9 cellular contexts compared by ENCODE assay signal in the genomic region with DNA sequence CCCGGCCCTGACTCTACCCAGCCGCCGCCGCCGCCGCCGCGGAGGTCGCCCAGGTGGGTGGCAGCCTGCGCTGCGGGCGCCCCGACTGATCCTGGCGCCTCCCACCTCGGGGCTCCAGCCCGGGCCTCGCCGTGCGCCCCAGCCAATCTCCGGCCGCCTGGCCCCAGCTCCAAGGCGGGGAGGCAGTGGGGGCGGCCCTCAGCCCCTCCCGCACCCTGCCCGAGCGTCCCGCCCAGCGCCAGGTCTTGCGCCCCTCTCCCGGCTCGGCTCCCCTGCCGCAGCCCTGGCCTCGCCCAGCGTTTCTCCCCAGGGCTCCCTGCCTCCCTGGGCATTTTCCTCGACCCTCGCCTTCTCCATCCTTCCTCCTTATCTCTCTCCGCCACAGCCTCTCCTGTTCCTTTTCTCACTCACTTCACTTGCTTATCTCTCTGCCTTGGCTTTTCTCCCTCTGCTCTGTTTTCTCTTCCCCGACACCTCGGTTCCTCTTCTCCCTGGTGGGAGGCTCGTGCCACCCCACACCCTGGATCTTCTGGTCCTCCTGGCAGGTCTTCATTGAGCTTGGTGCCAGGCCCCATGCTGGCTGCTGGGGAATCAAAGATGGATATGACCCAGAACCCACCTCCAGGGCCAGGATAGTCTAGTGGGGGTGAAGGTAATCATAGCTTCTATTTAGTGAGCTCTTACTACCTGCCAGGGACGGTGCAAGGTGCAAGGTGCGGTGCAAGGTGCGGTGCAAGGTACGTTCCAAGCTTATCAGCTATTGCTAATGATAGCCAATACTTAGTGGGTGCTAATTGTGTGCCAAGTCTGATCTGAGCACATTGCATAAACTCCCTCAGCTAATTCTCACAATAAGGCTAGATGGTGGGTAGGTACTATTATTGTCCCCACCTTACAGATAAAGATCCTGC. TPM values are rescaled to one million over a fixed set of nuclear protein-coding genes. Genes with fewer than 3 reads are reported as not detected.
DNase-seq lines count a peak whose midpoint lies in the region; ATAC-seq and FAIRE-seq lines count a peak whose summit lies in the region.
"Had no signal": no experiment of that assay in that cellular context is flagged by ENCODE, and none has a peak within 500 bp of the region (broad histone marks: within the 10 kb centered on the region; RNA-seq: fewer than 3 reads in every experiment).

A gene with protein sequence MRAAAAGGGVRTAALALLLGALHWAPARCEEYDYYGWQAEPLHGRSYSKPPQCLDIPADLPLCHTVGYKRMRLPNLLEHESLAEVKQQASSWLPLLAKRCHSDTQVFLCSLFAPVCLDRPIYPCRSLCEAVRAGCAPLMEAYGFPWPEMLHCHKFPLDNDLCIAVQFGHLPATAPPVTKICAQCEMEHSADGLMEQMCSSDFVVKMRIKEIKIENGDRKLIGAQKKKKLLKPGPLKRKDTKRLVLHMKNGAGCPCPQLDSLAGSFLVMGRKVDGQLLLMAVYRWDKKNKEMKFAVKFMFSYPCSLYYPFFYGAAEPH (minus strand): TSS at position 87 of the 911 bp plus-strand sequence. CDS start 166 bp downstream, outside the sequence.

- peak within 1 kb of the TSS; percentile 67 for H3K4me3 Mint-ChIP-seq in activated naive CD8-positive, alpha-beta T cell treated with anti-CD3 and anti-CD28 coated beads, Interleukin-2, amount 50 U/mL, for 24 hours

- no peaks in the 10 kb centered on the region for H3K9me3 Mint-ChIP-seq in activated naive CD8-positive, alpha-beta T cell treated with anti-CD3 and anti-CD28 coated beads, Interleukin-2, amount 50 U/mL, for 24 hours

- H3K27ac Mint-ChIP-seq in activated naive CD8-positive, alpha-beta T cell treated with anti-CD3 and anti-CD28 coated beads, Interleukin-2, amount 50 U/mL, for 24 hours = no peak within 1 kb of the TSS

- no peaks in the 10 kb centered on the region for H3K36me3 ChIP-seq in iPS-20b (ENCODE audit: insufficient read depth, low read depth, low read length)
- no peaks in the 10 kb centered on the region for H3K36me3 ChIP-seq in skeletal muscle tissue (ENCODE audit: control insufficient read depth in 3 of 3, insufficient read depth in 3 of 3, low read length in 3 of 3)

- H3K27me3 ChIP-seq in iPS-20b (ENCODE audit: insufficient read depth, low read length) (peaks cover 63% of the 10 kb centered on the region), skeletal muscle tissue (ENCODE audit: control insufficient read depth in 3 of 3, insufficient read depth in 3 of 3, low read length in 3 of 3) (peaks cover 40 to 52% (median 52%) of the 10 kb centered on the region in 3 donors)

- H3K27me3 Mint-ChIP-seq in activated naive CD8-positive, alpha-beta T cell treated with anti-CD3 and anti-CD28 coated beads, Interleukin-2, amount 50 U/mL, for 24 hours = peaks cover 27% of the 10 kb centered on the region

- no peak for FAIRE-seq in HTR-8/SVneo (lab: Jason Lieb, UNC)

- H3K9ac ChIP-seq in iPS-20b (ENCODE audit: low read depth, low read length) (peak within 1 kb of the TSS; percentile 51; the same call in 1 of the 2 replicates), skeletal muscle tissue (ENCODE audit: low read depth in 1 of 3, low read length in 3 of 3) (peak within 1 kb of the TSS in 1 of 3 donors; percentile 40)

- H3K27ac ChIP-seq in iPS-20b (ENCODE audit: low read length) (no peak within 1 kb of the TSS), skeletal muscle tissue (ENCODE audit: low read depth, low read length) (no peak within 1 kb of the TSS)

- no peaks in the 10 kb centered on the region for H3K36me3 Mint-ChIP-seq in activated naive CD8-positive, alpha-beta T cell treated with anti-CD3 and anti-CD28 coated beads, Interleukin-2, amount 50 U/mL, for 24 hours (ENCODE audit: low read depth)

- H3K4me1 Mint-ChIP-seq in activated naive CD8-positive, alpha-beta T cell treated with anti-CD3 and anti-CD28 coated beads, Interleukin-2, amount 50 U/mL, for 24 hours = peaks cover 14% of the 10 kb centered on the region

- H3K4me1 ChIP-seq in iPS-20b (ENCODE audit: insufficient read depth, low read length) (no peaks in the 10 kb centered on the region), skeletal muscle tissue (ENCODE audit: control insufficient read depth in 3 of 3, insufficient read depth in 3 of 3, low read length in 3 of 3) (peaks cover 3 to 7% (median 6%) of the 10 kb centered on the region in 3 donors)

- ATAC-seq in activated naive CD8-positive, alpha-beta T cell treated with anti-CD3 and anti-CD28 coated beads, Interleukin-2, amount 50 U/mL, for 24 hours = peak; percentile 24
- no peak for ATAC-seq in HG02642 (IDR thresholded peaks at IDR 0.05; ENCODE audit: poor library complexity, unreplicated experiment)

- peak within 1 kb of the TSS; percentile 73 for H3K4me3 ChIP-seq in iPS-20b (ENCODE audit: low read length)
- H3K4me3 ChIP-seq in skeletal muscle tissue (ENCODE audit: low read length in 3 of 3) = peak within 1 kb of the TSS in 2 of 3 donors; percentile 58 to 61

- peak; percentile 32 for DNase-seq in NCI-H510A treated with DMSO at 0.1 percent for 48 hours (lab: John Stamatoyannopoulos, UW)
- DNase-seq in NCI-H510A (lab: John Stamatoyannopoulos, UW) = no peak
- no peak for DNase-seq in activated naive CD8-positive, alpha-beta T cell treated with anti-CD3 and anti-CD28 coated beads, Interleukin-2, amount 50 U/mL, for 24 hours
- no peak for DNase-seq in RPMI8226
- DNase-seq in HTR-8/SVneo (ENCODE audit: insufficient read length, low spot score) = no peak
- DNase-seq: SIG-M5 had no signal

- H3K9me3 ChIP-seq in iPS-20b (ENCODE audit: insufficient read depth, low read depth, low read length) (no peaks in the 10 kb centered on the region), skeletal muscle tissue (ENCODE audit: control insufficient read depth in 3 of 3, low read length in 3 of 3) (no peaks in the 10 kb centered on the region)

RNA-seq across cellular contexts. Expression of the gene that starts here (rescaled TPM):
- 1.6 TPM for total RNA-seq in skeletal muscle tissue
